Comparison of ENCODE assay signal across 11 cellular contexts in the genomic region with DNA sequence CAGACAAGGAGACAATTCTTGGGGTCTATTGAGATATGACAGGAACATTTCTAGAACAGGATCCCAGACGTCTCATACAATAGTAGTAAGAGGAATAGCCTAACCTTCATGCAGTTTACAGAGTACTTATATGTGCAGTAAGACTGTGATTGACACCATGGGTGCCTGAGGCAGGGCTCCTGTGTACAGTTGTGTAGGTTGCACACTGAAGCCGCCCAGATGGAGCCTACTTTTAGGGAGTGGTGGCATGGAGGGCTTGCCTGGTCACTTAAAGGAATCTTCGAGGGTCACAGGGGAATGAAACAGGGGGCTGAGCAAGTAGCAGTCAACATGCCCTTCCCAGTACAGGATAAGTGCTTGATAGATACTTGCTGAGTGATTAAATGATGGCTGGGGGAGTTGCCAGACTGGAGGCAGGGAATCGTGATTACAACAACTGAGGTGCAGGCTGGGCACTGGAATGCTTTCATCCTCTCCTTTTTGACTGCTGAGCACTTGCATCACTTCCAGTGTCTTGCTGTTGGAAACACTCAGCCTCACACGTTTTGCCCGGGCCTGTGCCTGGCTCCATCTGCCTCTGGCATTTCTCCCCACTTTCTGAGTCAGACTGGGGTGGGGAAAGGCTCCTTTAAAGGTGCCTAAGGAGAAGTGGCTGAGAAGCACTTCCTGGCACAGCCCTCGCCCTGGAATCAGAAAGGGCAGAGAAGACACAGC.
A peak's percentile ranks its signal among the peaks of the same experiment; 100 is the strongest.
DNase-seq lines count a peak whose midpoint lies in the region; ATAC-seq, FAIRE-seq and TF ChIP-seq lines count a peak whose summit lies in the region.
"Had no signal": no experiment of that assay in that cellular context is flagged by ENCODE, and none has a peak within 500 bp of the region (broad histone marks: within the 10 kb centered on the region; RNA-seq: fewer than 3 reads in every experiment).

No MANE protein-coding gene starts in this region.

- peak in 3 of 4 donors; percentile 16 to 84 (median 68) for ATAC-seq in heart left ventricle
- ATAC-seq in GM19351 (IDR thresholded peaks at IDR 0.05; ENCODE audit: unreplicated experiment): no peak
- ATAC-seq: natural killer cell treated with Interleukin-12 subunit alpha and Interleukin-12 subunit beta and Interleukin-15 and Interleukin-18, amount 100 ng/mL, for 72 hours had no signal

- no peaks in the 10 kb centered on the region for H3K36me3 ChIP-seq in heart left ventricle

- TF ChIP-seq POLR2A in H54 (IDR thresholded peaks at IDR 0.05; ENCODE audit: low read depth, low read length) (peak; percentile 17; the same call in 1 of the 2 replicates), heart left ventricle (IDR thresholded peaks at IDR 0.05) (no peak)

- no peaks in the 10 kb centered on the region for H3K4me1 Mint-ChIP-seq in progenitor cell of endocrine pancreas (ENCODE audit: low read depth)
- H3K4me1 Mint-ChIP-seq: H9 had no signal

- TF ChIP-seq CTCF in heart left ventricle (IDR thresholded peaks at IDR 0.05) (no peak), progenitor cell of endocrine pancreas (IDR thresholded peaks at IDR 0.05; ENCODE audit: unreplicated experiment) (no peak)

- DNase-seq in H54 (ENCODE audit: insufficient read length, low spot score): peak; percentile 79
- DNase-seq in amniotic stem cell (lab: John Stamatoyannopoulos, UW): peak; percentile 44
- DNase-seq in heart left ventricle: peak in 1 of 5 donors; percentile 42
- DNase-seq in stromal cell of bone marrow (ENCODE audit: low read depth): peak; percentile 84
- DNase-seq in progenitor cell of endocrine pancreas (ENCODE audit: low spot score, unreplicated experiment): no peak
- DNase-seq in activated T-cell treated with anti-CD3 and anti-CD28 coated beads, Interleukin-2, amount 50 U/mL, for 1 hour: no peak
- DNase-seq in DMS79 treated with DMSO at 0.1 percent for 48 hours (lab: John Stamatoyannopoulos, UW): no peak
- DNase-seq: H9 had no signal

- H3K4me1 ChIP-seq in heart left ventricle: peaks cover 0 to 14% (median 0%) of the 10 kb centered on the region in 12 donors

- no peak for FAIRE-seq in H54 (lab: Jason Lieb, UNC)

- no peak overlapping the region for H3K4me3 Mint-ChIP-seq in progenitor cell of endocrine pancreas (ENCODE audit: low read depth)
- H3K4me3 Mint-ChIP-seq: H9; natural killer cell treated with Interleukin-12 subunit alpha and Interleukin-12 subunit beta and Interleukin-15 and Interleukin-18, amount 100 ng/mL, for 72 hours had no signal

- no peaks in the 10 kb centered on the region for H3K9me3 Mint-ChIP-seq in progenitor cell of endocrine pancreas (ENCODE audit: low read depth)
- H3K9me3 Mint-ChIP-seq: H9; natural killer cell treated with Interleukin-12 subunit alpha and Interleukin-12 subunit beta and Interleukin-15 and Interleukin-18, amount 100 ng/mL, for 72 hours had no signal

- H3K27me3 Mint-ChIP-seq in progenitor cell of endocrine pancreas: peaks cover 14% of the 10 kb centered on the region
- H3K27me3 Mint-ChIP-seq: IgD-negative memory B cell had no signal

- no peaks in the 10 kb centered on the region for H3K9me3 ChIP-seq in heart left ventricle

- no peak overlapping the region for H3K27ac Mint-ChIP-seq in progenitor cell of endocrine pancreas
- H3K27ac Mint-ChIP-seq: H9; natural killer cell treated with Interleukin-12 subunit alpha and Interleukin-12 subunit beta and Interleukin-15 and Interleukin-18, amount 100 ng/mL, for 72 hours had no signal

- intact Hi-C loops in heart left ventricle (cut with DNase I): no loop called here

- no peaks in the 10 kb centered on the region for H3K27me3 ChIP-seq in heart left ventricle

- H3K36me3 Mint-ChIP-seq in progenitor cell of endocrine pancreas (ENCODE audit: insufficient read depth): no peaks in the 10 kb centered on the region
- H3K36me3 Mint-ChIP-seq: IgD-negative memory B cell; natural killer cell treated with Interleukin-12 subunit alpha and Interleukin-12 subunit beta and Interleukin-15 and Interleukin-18, amount 100 ng/mL, for 72 hours had no signal

- 46 to 57% (median 49%) methylated on average over 7 of the region's 7 CpGs for whole genome bisulfite sequencing in heart left ventricle, 4 donors

- no peak overlapping the region for H3K4me3 ChIP-seq in heart left ventricle

- peak overlapping the region in 2 of 12 donors; percentile 33 to 76 for H3K27ac ChIP-seq in heart left ventricle

Comparison
In these comparisons a context has a peak if more than half of its experiments do, and no peak if none do; other contexts are left out.
1. DNase-seq: peak in H54 (single experiment), amniotic stem cell (single experiment) and stromal cell of bone marrow (single experiment); none in progenitor cell of endocrine pancreas (single experiment), activated T-cell treated with anti-CD3 and anti-CD28 coated beads, Interleukin-2, amount 50 U/mL, for 1 hour (single experiment) and DMS79 treated with DMSO at 0.1 percent for 48 hours (single experiment).